8 cellular contexts compared by ENCODE assay signal in the genomic region with DNA sequence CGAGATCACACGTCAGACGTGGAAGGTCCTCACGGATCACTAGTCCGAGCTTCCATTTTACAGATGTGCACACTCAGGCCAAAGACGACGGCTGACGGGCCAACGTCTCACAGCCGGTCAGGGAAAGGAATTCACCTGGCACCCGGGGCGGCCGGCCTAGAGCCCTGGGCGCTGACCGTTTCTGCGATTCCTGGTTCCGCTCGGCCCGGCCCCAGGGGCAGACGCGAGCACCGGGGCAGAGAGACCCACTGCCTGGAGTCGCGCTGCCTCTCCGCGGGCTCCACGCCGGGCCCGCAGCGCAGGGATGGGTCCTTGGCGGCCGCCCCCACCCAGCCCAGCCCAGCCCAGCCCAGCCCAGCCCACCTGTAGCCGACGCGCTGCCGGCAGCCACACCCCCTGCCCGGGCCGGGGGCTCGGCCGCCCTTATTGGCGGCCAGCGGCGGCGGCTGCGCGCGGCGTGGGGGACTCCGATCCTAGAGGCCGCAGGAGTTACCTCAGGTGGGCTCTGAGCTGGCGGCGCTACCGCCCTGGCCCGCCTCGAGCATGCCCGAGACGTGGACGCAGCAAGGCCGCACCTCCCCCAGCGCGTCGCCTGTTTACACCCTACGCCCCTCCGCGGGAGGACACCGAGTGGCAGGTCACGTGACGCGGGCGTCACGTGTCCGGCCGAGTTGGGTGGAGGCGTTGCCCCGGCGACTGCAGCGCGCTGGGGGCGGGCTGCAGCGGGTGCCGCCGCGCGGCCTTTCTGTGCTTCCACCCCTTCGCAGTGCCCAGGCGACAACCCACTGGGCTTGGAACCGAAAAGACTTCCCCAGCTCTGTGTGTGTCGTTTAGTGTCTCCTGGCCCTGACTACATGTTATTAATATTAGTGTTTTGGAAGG.
DNase-seq lines count a peak whose midpoint lies in the region; ATAC-seq and TF ChIP-seq lines count a peak whose summit lies in the region.

No MANE protein-coding gene starts in this region.

- no peak overlapping the region for H3K18ac ChIP-seq in IMR-90 (ENCODE audit: low read depth, low read length)

- CTCF ChIA-PET in IMR-90 (lab: Yijun Ruan, JAX), result no interaction called here

- peak overlapping the region; percentile 71 for H3K14ac ChIP-seq in IMR-90 (replicated peaks; ENCODE audit: low read depth, low read length)

- no peak overlapping the region for H2BK120ac ChIP-seq in IMR-90 (ENCODE audit: low read depth, low read length)

- peak overlapping the region; percentile 52; the same call in 1 of the 2 replicates for H3K23ac ChIP-seq in IMR-90 (ENCODE audit: low read depth, low read length)

- H3K36me3 ChIP-seq in IMR-90 (ENCODE audit: control insufficient read depth, insufficient read depth, low read length), result no peaks in the 10 kb centered on the region

- intact Hi-C loops in IMR-90 (cut with micrococcal nuclease), result loop anchor here (1.0 to 2.0 kb wide), 2 partner anchors 124 to 130 kb away; no protein-coding TSS in a partner anchor

- no peak for TF ChIP-seq RAD21 in IMR-90 (IDR thresholded peaks at IDR 0.05; ENCODE audit: low read length)

- H2AK9ac ChIP-seq in IMR-90 (replicated peaks; ENCODE audit: low read depth, low read length, poor library complexity), result peak overlapping the region; percentile 83

- H4K20me1 ChIP-seq in IMR-90 (ENCODE audit: insufficient read depth, low read length), result no peaks in the 10 kb centered on the region

- H3K79me1 ChIP-seq in IMR-90 (ENCODE audit: low read depth in 1 of 2, low read length in 2 of 2), result peaks cover 8 to 15% of the 10 kb centered on the region in 2 experiments

- no peak overlapping the region; the same call in 1 of the 2 replicates for H4K91ac ChIP-seq in IMR-90 (ENCODE audit: insufficient read depth, low read depth, low read length)

- peak overlapping the region; percentile 46 to 89; a peak in 3 of 4 replicates for H4K8ac ChIP-seq in IMR-90 (ENCODE audit: low read depth in 2 of 2, low read length in 2 of 2)

- no peak overlapping the region for H2BK5ac ChIP-seq in IMR-90 (ENCODE audit: low read depth, low read length, poor library complexity, severe bottlenecking)

- H3K4me3 ChIP-seq in IMR-90 (ENCODE audit: insufficient read depth, low read depth, low read length), result peak overlapping the region; percentile 65

- H3K9ac ChIP-seq in IMR-90 (ENCODE audit: low read depth, low read length), result peak overlapping the region; percentile 46

- H3K56ac ChIP-seq in IMR-90 (ENCODE audit: extremely low read depth, insufficient read depth, low read length), result peak overlapping the region; percentile 25; the same call in 1 of the 2 replicates

- H2AK5ac ChIP-seq in IMR-90 (ENCODE audit: low read depth, low read length), result no peak overlapping the region

- peak overlapping the region; percentile 85 to 98 (median 94) for H3K4me3 Mint-ChIP-seq in naive B cell
- H3K4me3 Mint-ChIP-seq in stimulated activated effector memory CD8-positive, alpha-beta T cell treated with anti-CD3 and anti-CD28 coated beads, Interleukin-12 subunit alpha, Interleukin-12 subunit beta, amount 100 ng/mL, for 72 hours, result peak overlapping the region; percentile 70

- H3K4me1 ChIP-seq in IMR-90 (ENCODE audit: control insufficient read depth, insufficient read depth, low read length), result peaks cover 2% of the 10 kb centered on the region; the same call in 1 of the 2 replicates

- H3K4me1 Mint-ChIP-seq in naive B cell, result peaks cover 32 to 52% (median 47%) of the 10 kb centered on the region in 3 donors
- H3K4me1 Mint-ChIP-seq in stimulated activated effector memory CD8-positive, alpha-beta T cell treated with anti-CD3 and anti-CD28 coated beads, Interleukin-12 subunit alpha, Interleukin-12 subunit beta, amount 100 ng/mL, for 72 hours, result peaks cover 43% of the 10 kb centered on the region

- H4K5ac ChIP-seq in IMR-90 (ENCODE audit: low read depth, low read length), result peak overlapping the region; percentile 60

- H2BK20ac ChIP-seq in IMR-90 (ENCODE audit: low read depth, low read length), result no peak overlapping the region

- peak; percentile 96 for ATAC-seq in GM21529 (IDR thresholded peaks at IDR 0.05; ENCODE audit: unreplicated experiment)
- peak; percentile 95 for ATAC-seq in IMR-90 (ENCODE audit: low read depth)
- ATAC-seq in naive B cell (ENCODE audit: low read depth in 2 of 2), result peak; percentile 82 to 84
- ATAC-seq in stimulated activated effector memory CD8-positive, alpha-beta T cell treated with anti-CD3 and anti-CD28 coated beads, Interleukin-12 subunit alpha, Interleukin-12 subunit beta, amount 100 ng/mL, for 72 hours, result peak; percentile 96

- H3K27ac ChIP-seq in IMR-90 (ENCODE audit: insufficient read depth, low read length), result no peak overlapping the region; the same call in 1 of the 2 replicates

- peak; percentile 4; the same call in 1 of the 2 replicates for TF ChIP-seq CTCF in IMR-90 (conservative IDR thresholded peaks at IDR 0.05; ENCODE audit: low read depth, low read length)

- no TSS peak for BruUV-seq in IMR-90 (replicated peaks; lab: Mats Ljungman, UMichigan)

- no peak overlapping the region for H2BK15ac ChIP-seq in IMR-90 (ENCODE audit: low read depth, low read length)

- no peaks in the 10 kb centered on the region for H3K9me3 ChIP-seq in IMR-90 (ENCODE audit: control insufficient read depth, insufficient read depth, low read length)

- peaks cover 6 to 9% (median 8%) of the 10 kb centered on the region in 3 donors for H3K27me3 Mint-ChIP-seq in naive B cell

- TF ChIP-seq POLR2A in IMR-90 (IDR thresholded peaks at IDR 0.05; ENCODE audit: low read depth, low read length), result no peak

- H3K27ac Mint-ChIP-seq in naive B cell, result peak overlapping the region; percentile 96 to 99 (median 99)
- H3K27ac Mint-ChIP-seq in stimulated activated effector memory CD8-positive, alpha-beta T cell treated with anti-CD3 and anti-CD28 coated beads, Interleukin-12 subunit alpha, Interleukin-12 subunit beta, amount 100 ng/mL, for 72 hours, result peak overlapping the region; percentile 72

- H3K9me1 ChIP-seq in IMR-90 (ENCODE audit: insufficient read depth, low read length), result no peaks in the 10 kb centered on the region

- H3K4me2 ChIP-seq in IMR-90 (ENCODE audit: low read depth, low read length), result peak overlapping the region; percentile 98

- in situ Hi-C loops in IMR-90 (cut with MboI; ENCODE audit: low sequenced_read_pairs), result no loop called here

- peaks cover 0 to 9% (median 7%) of the 10 kb centered on the region in 7 donors for H3K9me3 Mint-ChIP-seq in naive B cell
- no peaks in the 10 kb centered on the region for H3K9me3 Mint-ChIP-seq in stimulated activated effector memory CD8-positive, alpha-beta T cell treated with anti-CD3 and anti-CD28 coated beads, Interleukin-12 subunit alpha, Interleukin-12 subunit beta, amount 100 ng/mL, for 72 hours

- dilution Hi-C loops in IMR-90 (cut with HindIII; ENCODE audit: low sequenced_read_pairs, unreplicated experiment), result no loop called here

- peak overlapping the region; percentile 46; the same call in 1 of the 2 replicates for H3K4ac ChIP-seq in IMR-90 (ENCODE audit: low read depth, low read length)

- peaks cover 6% of the 10 kb centered on the region; the same call in 1 of the 2 replicates for H3K27me3 ChIP-seq in IMR-90 (ENCODE audit: control insufficient read depth, insufficient read depth, low read length)

- DNase-seq in DMS153 treated with DMSO at 0.1 percent for 48 hours (lab: John Stamatoyannopoulos, UW; ENCODE audit: unreplicated experiment) (peak; percentile 83), IMR-90 (peak; percentile 89), OCI-M1 (lab: John Stamatoyannopoulos, UW) (peak; percentile 97), fibroblast of gingiva (ENCODE audit: low read depth) (peak; percentile 92), naive B cell (peak; percentile 92)
- peak; percentile 88 to 92 for DNase-seq in activated T-cell treated with anti-CD3 and anti-CD28 coated beads, Interleukin-2, amount 50 U/mL, for 48 hours
- DNase-seq in stimulated activated effector memory CD8-positive, alpha-beta T cell treated with anti-CD3 and anti-CD28 coated beads, Interleukin-12 subunit alpha, Interleukin-12 subunit beta, amount 100 ng/mL, for 72 hours (ENCODE audit: low spot score in 2 of 2), result peak; percentile 87 to 94

- WGBS in IMR-90 (ENCODE audit: extremely low coverage in 2 of 2, insufficient read length in 1 of 2), 2 experiments, result 1% methylated on average over 22 of the region's 88 CpGs; no CpG with 5 or more reads in 1 of the 2 experiments

- H2AFZ ChIP-seq in IMR-90 (replicated peaks; ENCODE audit: low read length, poor library complexity), result peak overlapping the region; percentile 98

- H3K36me3 Mint-ChIP-seq in naive B cell, result peaks cover 7 to 24% of the 10 kb centered on the region in 2 donors
- peaks cover 20% of the 10 kb centered on the region for H3K36me3 Mint-ChIP-seq in stimulated activated effector memory CD8-positive, alpha-beta T cell treated with anti-CD3 and anti-CD28 coated beads, Interleukin-12 subunit alpha, Interleukin-12 subunit beta, amount 100 ng/mL, for 72 hours

- POLR2A ChIA-PET in IMR-90 (lab: Charles Lee; ENCODE audit: unreplicated experiment), result no interaction called here

TF ChIP-seq in IMR-90, 13 proteins besides CTCF, POLR2A, EP300 and RAD21 (continues in another document):
- TF ChIP-seq RCOR1 (IDR thresholded peaks at IDR 0.05; ENCODE audit: insufficient replicate concordance, low read length), result no peak
- TF ChIP-seq, protein P1, sequence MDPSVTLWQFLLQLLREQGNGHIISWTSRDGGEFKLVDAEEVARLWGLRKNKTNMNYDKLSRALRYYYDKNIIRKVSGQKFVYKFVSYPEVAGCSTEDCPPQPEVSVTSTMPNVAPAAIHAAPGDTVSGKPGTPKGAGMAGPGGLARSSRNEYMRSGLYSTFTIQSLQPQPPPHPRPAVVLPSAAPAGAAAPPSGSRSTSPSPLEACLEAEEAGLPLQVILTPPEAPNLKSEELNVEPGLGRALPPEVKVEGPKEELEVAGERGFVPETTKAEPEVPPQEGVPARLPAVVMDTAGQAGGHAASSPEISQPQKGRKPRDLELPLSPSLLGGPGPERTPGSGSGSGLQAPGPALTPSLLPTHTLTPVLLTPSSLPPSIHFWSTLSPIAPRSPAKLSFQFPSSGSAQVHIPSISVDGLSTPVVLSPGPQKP (IDR thresholded peaks at IDR 0.05; ENCODE audit: borderline replicate concordance, low read depth, low read length), result no peak
- TF ChIP-seq, protein P2, sequence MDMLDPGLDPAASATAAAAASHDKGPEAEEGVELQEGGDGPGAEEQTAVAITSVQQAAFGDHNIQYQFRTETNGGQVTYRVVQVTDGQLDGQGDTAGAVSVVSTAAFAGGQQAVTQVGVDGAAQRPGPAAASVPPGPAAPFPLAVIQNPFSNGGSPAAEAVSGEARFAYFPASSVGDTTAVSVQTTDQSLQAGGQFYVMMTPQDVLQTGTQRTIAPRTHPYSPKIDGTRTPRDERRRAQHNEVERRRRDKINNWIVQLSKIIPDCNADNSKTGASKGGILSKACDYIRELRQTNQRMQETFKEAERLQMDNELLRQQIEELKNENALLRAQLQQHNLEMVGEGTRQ (IDR thresholded peaks at IDR 0.05; ENCODE audit: low read depth, low read length), result peak; percentile 100
- peak; percentile 91 for TF ChIP-seq BHLHE40 (IDR thresholded peaks at IDR 0.05; ENCODE audit: low read depth, low read length)
- no peak for TF ChIP-seq CHD1 (IDR thresholded peaks at IDR 0.05; ENCODE audit: low read depth, low read length)
- no peak for TF ChIP-seq MAFK (IDR thresholded peaks at IDR 0.05; ENCODE audit: low read depth, low read length)
- no peak for TF ChIP-seq NFE2L2 (IDR thresholded peaks at IDR 0.05; ENCODE audit: low read depth, low read length)
